In genomic region chr11:79400717-79401330, GRCh38 we compare ENCODE assay signal across 8 cellular contexts. TPM values are rescaled to one million over a fixed set of nuclear protein-coding genes. Genes with fewer than 3 reads are reported as not detected.
DNase-seq lines count a peak whose midpoint lies in the region; ATAC-seq lines count a peak whose summit lies in the region.

No MANE protein-coding gene starts in this region.

- no peak overlapping the region for H3K27ac Mint-ChIP-seq in T-cell

- no peaks in the 10 kb centered on the region for H3K36me3 Mint-ChIP-seq in activated T-cell treated with anti-CD3 and anti-CD28 coated beads, Interleukin-2, amount 50 U/mL, for 4 hours (ENCODE audit: insufficient read depth)
- H3K36me3 Mint-ChIP-seq in T-cell = no peaks in the 10 kb centered on the region

- H3K4me1 Mint-ChIP-seq in activated T-cell treated with anti-CD3 and anti-CD28 coated beads, Interleukin-2, amount 50 U/mL, for 4 hours (ENCODE audit: low read depth) = no peaks in the 10 kb centered on the region
- H3K4me1 Mint-ChIP-seq in T-cell = no peaks in the 10 kb centered on the region

- ATAC-seq in GM18519 (IDR thresholded peaks at IDR 0.05; ENCODE audit: low FRiP score, unreplicated experiment) = peak; percentile 82
- peak; percentile 86 for ATAC-seq in HG03442 (IDR thresholded peaks at IDR 0.05; ENCODE audit: unreplicated experiment)
- ATAC-seq in activated T-cell treated with anti-CD3 and anti-CD28 coated beads, Interleukin-2, amount 50 U/mL, for 4 hours = no peak
- no peak for ATAC-seq in T-cell (replicated peaks in 1 of 4)

- CTCF ChIA-PET in T-cell (lab: Charles Lee) = no interaction called here

- no peak overlapping the region for H3K4me3 Mint-ChIP-seq in activated T-cell treated with anti-CD3 and anti-CD28 coated beads, Interleukin-2, amount 50 U/mL, for 4 hours
- no peak overlapping the region for H3K4me3 Mint-ChIP-seq in T-cell

- DNase-seq in Ammon's horn (ENCODE audit: low spot score) = peak; percentile 35
- peak; percentile 16 for DNase-seq in UCSD-AML1 (lab: John Stamatoyannopoulos, UW; ENCODE audit: unreplicated experiment)
- peak; percentile 48 for DNase-seq in iPS-NIHi11 (ENCODE audit: low spot score)
- DNase-seq in SHP77 treated with DMSO at 0.1 percent for 48 hours (lab: John Stamatoyannopoulos, UW) = no peak
- no peak for DNase-seq in activated T-cell treated with anti-CD3 and anti-CD28 coated beads, Interleukin-2, amount 50 U/mL, for 4 hours
- no peak for DNase-seq in T-cell

- H3K27me3 Mint-ChIP-seq in activated T-cell treated with anti-CD3 and anti-CD28 coated beads, Interleukin-2, amount 50 U/mL, for 4 hours (ENCODE audit: low read depth) = peaks cover 5% of the 10 kb centered on the region
- H3K27me3 Mint-ChIP-seq in T-cell = peaks cover 0 to 5% of the 10 kb centered on the region in 2 donors

- POLR2A ChIA-PET in T-cell (lab: Charles Lee) = no interaction called here

- H3K9me3 Mint-ChIP-seq in activated T-cell treated with anti-CD3 and anti-CD28 coated beads, Interleukin-2, amount 50 U/mL, for 4 hours = peaks cover 4% of the 10 kb centered on the region
- no peaks in the 10 kb centered on the region for H3K9me3 Mint-ChIP-seq in T-cell

RNA-seq across cellular contexts. Expression of gene TENM4, which starts 40.0 kb away (rescaled TPM):
- total RNA-seq in activated T-cell treated with anti-CD3 and anti-CD28 coated beads, Interleukin-2, amount 50 U/mL, for 4 hours = under 1 TPM in 2 of 3 donors, not detected in 1; 0.10 to 0.30 TPM
- total RNA-seq in T-cell = under 1 TPM in 3 of 5 donors, not detected in 2; 0.03 to 0.35 (median 0.03) TPM

Comparison
In these comparisons a context has a peak if more than half of its experiments do, and no peak if none do; other contexts are left out.
1. DNase-seq: peak in Ammon's horn (single experiment), UCSD-AML1 (single experiment) and iPS-NIHi11 (single experiment); none in SHP77 treated with DMSO at 0.1 percent for 48 hours (single experiment), activated T-cell treated with anti-CD3 and anti-CD28 coated beads, Interleukin-2, amount 50 U/mL, for 4 hours (single experiment) and T-cell (0 of 34).
2. ATAC-seq: peak in GM18519 (single experiment) and HG03442 (single experiment); none in activated T-cell treated with anti-CD3 and anti-CD28 coated beads, Interleukin-2, amount 50 U/mL, for 4 hours (0 of 2) and T-cell (0 of 4).